ENCODE assay signal across 8 cellular contexts in the genomic region with DNA sequence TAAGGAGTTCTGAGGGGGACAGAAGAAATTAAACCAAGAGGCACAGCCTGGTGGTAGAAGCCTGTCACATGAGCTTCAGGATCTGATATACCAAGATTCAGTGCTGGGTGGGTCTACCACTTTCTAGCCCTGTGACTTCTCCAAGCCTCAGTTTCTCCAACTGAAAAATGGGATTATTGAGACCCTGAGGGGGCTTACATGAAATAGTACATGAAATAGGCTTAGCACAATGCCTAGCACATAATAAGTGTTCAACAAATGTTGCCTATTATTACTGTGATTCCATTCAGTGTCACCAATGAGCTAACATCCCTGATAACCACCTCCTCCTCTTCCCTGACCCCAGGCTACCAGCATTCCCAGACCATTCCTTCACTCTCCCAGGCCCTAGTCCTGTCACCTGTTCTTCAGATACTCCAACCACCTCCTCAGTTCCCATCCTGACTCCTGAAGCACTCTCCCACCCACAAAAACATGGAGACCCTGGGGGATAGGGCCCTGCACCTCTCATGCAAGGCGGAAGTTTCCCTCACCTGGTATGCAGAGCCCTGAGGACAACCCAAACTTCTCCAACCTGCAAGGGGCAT. TPM values are rescaled to one million over a fixed set of nuclear protein-coding genes. Genes with fewer than 3 reads are reported as not detected.
DNase-seq lines count a peak whose midpoint lies in the region; ATAC-seq and TF ChIP-seq lines count a peak whose summit lies in the region.

No MANE protein-coding gene starts in this region.

- H3K9me3 ChIP-seq in Caco-2 (no peaks in the 10 kb centered on the region), esophagus (ENCODE audit: control insufficient read depth in 2 of 2, insufficient read depth in 1 of 2, low read depth in 1 of 2, low read length in 1 of 2) (no peaks in the 10 kb centered on the region), trophoblast cell (ENCODE audit: insufficient read depth, low read depth, low read length) (no peaks in the 10 kb centered on the region)

- H2BK5ac ChIP-seq in trophoblast cell (ENCODE audit: low read depth, low read length, poor library complexity) = peak overlapping the region; percentile 83

- peaks cover 4% of the 10 kb centered on the region for H3K36me3 ChIP-seq in Caco-2 (ENCODE audit: control insufficient read depth, insufficient read depth, low read length)
- peaks cover 5 to 21% of the 10 kb centered on the region in 2 donors for H3K36me3 ChIP-seq in esophagus (ENCODE audit: control insufficient read depth in 2 of 2, insufficient read depth in 2 of 2, low read length in 1 of 2)
- peaks cover 34 to 43% of the 10 kb centered on the region in 2 experiments for H3K36me3 ChIP-seq in trophoblast cell (ENCODE audit: control insufficient read depth in 1 of 2, insufficient read depth in 2 of 2, low read length in 2 of 2)

- no peaks in the 10 kb centered on the region for H3K9me3 Mint-ChIP-seq in Caco-2 (ENCODE audit: unreplicated experiment)

- H3K79me1 ChIP-seq in trophoblast cell (ENCODE audit: low read length) = peaks cover 28% of the 10 kb centered on the region

- H3K36me3 Mint-ChIP-seq in Caco-2 (ENCODE audit: insufficient read depth, unreplicated experiment) = peaks cover 61% of the 10 kb centered on the region

- TF ChIP-seq CTCF in Caco-2 (IDR thresholded peaks at IDR 0.05; ENCODE audit: insufficient read depth in 1 of 2, low read depth in 1 of 2, low read length in 1 of 2, severe bottlenecking in 1 of 2, unreplicated experiment in 1 of 2) = no peak

- H2AFZ ChIP-seq in trophoblast cell (ENCODE audit: insufficient read depth, low read length, poor library complexity) = no peak overlapping the region

- H3K9ac ChIP-seq in trophoblast cell (ENCODE audit: low read length) = no peak overlapping the region

- peaks cover 51% of the 10 kb centered on the region for H3K4me1 Mint-ChIP-seq in Caco-2 (ENCODE audit: low read depth, unreplicated experiment)

- H3K18ac ChIP-seq in trophoblast cell (ENCODE audit: low read length) = peak overlapping the region; percentile 35

- H2BK120ac ChIP-seq in trophoblast cell (ENCODE audit: insufficient read depth, low read length, poor library complexity) = peak overlapping the region; percentile 59

- no peak overlapping the region for H3K23ac ChIP-seq in trophoblast cell (ENCODE audit: low read length)

- H3K4ac ChIP-seq in trophoblast cell (ENCODE audit: low read depth, low read length) = peak overlapping the region; percentile 24

- H3K14ac ChIP-seq in trophoblast cell (ENCODE audit: low read length) = peak overlapping the region; percentile 11

- H3K4me1 ChIP-seq in Caco-2 (peaks cover 55% of the 10 kb centered on the region), esophagus (ENCODE audit: control insufficient read depth in 2 of 2, insufficient read depth in 2 of 2, low read length in 1 of 2) (peaks cover 11 to 31% of the 10 kb centered on the region in 2 donors), trophoblast cell (ENCODE audit: control insufficient read depth in 1 of 2, insufficient read depth in 2 of 2, low read length in 2 of 2) (peaks cover 30 to 43% of the 10 kb centered on the region in 2 experiments)

- H4K91ac ChIP-seq in trophoblast cell (ENCODE audit: low read depth, low read length) = peak overlapping the region; percentile 57

- H3K4me3 ChIP-seq in Caco-2 (ENCODE audit: low read depth, low read length) (no peak overlapping the region), esophagus (ENCODE audit: low read depth in 1 of 2, low read length in 2 of 2) (peak overlapping the region; percentile 76 to 82), trophoblast cell (ENCODE audit: low read depth, low read length) (no peak overlapping the region)

- H2AK5ac ChIP-seq in trophoblast cell (ENCODE audit: low read length) = no peak overlapping the region

- peak overlapping the region; percentile 90 for H3K4me2 ChIP-seq in trophoblast cell (ENCODE audit: low read length)

- H3K27ac Mint-ChIP-seq in Caco-2 (ENCODE audit: unreplicated experiment) = peak overlapping the region; percentile 63

- peak overlapping the region; percentile 88 for H3K4me3 Mint-ChIP-seq in Caco-2 (ENCODE audit: unreplicated experiment)

- CTCF ChIA-PET in Caco-2 (lab: Charles Lee) = no interaction called here

- H3K27ac ChIP-seq in esophagus (ENCODE audit: low read depth in 2 of 2, low read length in 1 of 2) = peak overlapping the region; percentile 99
- peak overlapping the region; percentile 88 for H3K27ac ChIP-seq in trophoblast cell (ENCODE audit: low read depth, low read length)

- POLR2A ChIA-PET in Caco-2 (lab: Charles Lee) = no interaction called here

- no peak overlapping the region for H4K12ac ChIP-seq in trophoblast cell (ENCODE audit: low read depth, low read length)

- H3K79me2 ChIP-seq in trophoblast cell (ENCODE audit: control insufficient read depth, insufficient read depth, low read length, poor library complexity) = peaks cover 23% of the 10 kb centered on the region

- WGBS in esophagus, 2 donors = 83 to 84% methylated on average over 1 of the region's 1 CpG
- WGBS in trophoblast cell (ENCODE audit: extremely low coverage, insufficient coverage, insufficient read length) = no CpG with 5 or more reads among the region's 1 CpG

- H4K8ac ChIP-seq in trophoblast cell (ENCODE audit: low read depth, low read length) = peak overlapping the region; percentile 27

- H3K27me3 ChIP-seq in Caco-2 (replicated peaks; ENCODE audit: control insufficient read depth, insufficient read depth, low read length) (no peaks in the 10 kb centered on the region), esophagus (ENCODE audit: control insufficient read depth in 1 of 2, insufficient read depth in 2 of 2, low read length in 2 of 2) (no peaks in the 10 kb centered on the region), trophoblast cell (ENCODE audit: insufficient read depth, low read length) (no peaks in the 10 kb centered on the region)

- DNase-seq in Caco-2 (no peak), RPMI7951 (ENCODE audit: low read depth) (peak; percentile 13), trophoblast cell (peak; percentile 80 to 82), UCSD-AML1 (lab: John Stamatoyannopoulos, UW; ENCODE audit: unreplicated experiment) (no peak), NCI-H128 (lab: John Stamatoyannopoulos, UW; ENCODE audit: unreplicated experiment) (no peak)

- peak overlapping the region; percentile 19 for H2BK12ac ChIP-seq in trophoblast cell (ENCODE audit: low read length)

- no peaks in the 10 kb centered on the region for H3K27me3 Mint-ChIP-seq in Caco-2 (ENCODE audit: insufficient read depth, unreplicated experiment)

- TSS peak; percentile 22 for BruUV-seq in Caco-2 (replicated peaks; lab: Mats Ljungman, UMichigan)

- intact Hi-C loops in Caco-2 (cut with micrococcal nuclease; ENCODE audit: unreplicated experiment) = no loop called here

- ATAC-seq in GM21423 (IDR thresholded peaks at IDR 0.05; ENCODE audit: unreplicated experiment) (no peak), HG03025 (IDR thresholded peaks at IDR 0.05; ENCODE audit: low FRiP score, unreplicated experiment) (no peak)

RNA-seq across cellular contexts. Expression of a gene that starts 1.8 kb away (rescaled TPM):
- 107 and 120 TPM in 2 replicates for total RNA-seq in Caco-2 (2022)
- 21.9 and 24.8 TPM in 2 replicates for total RNA-seq in RPMI7951 (2014; rRNA removed; shearing (Covaris generic))
- 100 to 1,000 TPM; 114 to 249 TPM for polyA plus RNA-seq in esophagus
- 264 and 289 TPM in 2 replicates for polyA plus RNA-seq in trophoblast cell (2013)

RNA-seq across cellular contexts. Expression of a gene that starts 12.7 kb away (rescaled TPM):
- 206 and 212 TPM in 2 replicates for total RNA-seq in Caco-2 (2022)
- total RNA-seq in RPMI7951 (2014; rRNA removed; shearing (Covaris generic)) = 105 and 106 TPM in 2 replicates
- polyA plus RNA-seq in esophagus = 10 to 100 TPM; 18.8 to 67.4 TPM
- 113 and 120 TPM in 2 replicates for polyA plus RNA-seq in trophoblast cell (2013)

RNA-seq across cellular contexts. Expression of a gene that starts 15.2 kb away (rescaled TPM):
- not detected in 2 replicates for total RNA-seq in Caco-2 (2022)
- not detected in 2 replicates for total RNA-seq in RPMI7951 (2014; rRNA removed; shearing (Covaris generic))
- polyA plus RNA-seq in esophagus = not detected
- 0.07 and 0.11 TPM in 2 replicates for polyA plus RNA-seq in trophoblast cell (2013)

RNA-seq across cellular contexts. Expression of a gene that starts 58.0 kb away (rescaled TPM):
- not detected in 2 replicates for total RNA-seq in Caco-2 (2022)
- total RNA-seq in RPMI7951 (2014; rRNA removed; shearing (Covaris generic)) = not detected in 2 replicates
- not detected for polyA plus RNA-seq in esophagus
- polyA plus RNA-seq in trophoblast cell (2013) = not detected in 2 replicates

Comparison
In these comparisons a context has a peak if more than half of its experiments do, and no peak if none do; other contexts are left out.
1. DNase-seq: peak in RPMI7951 (single experiment) and trophoblast cell (2 of 2); none in Caco-2 (0 of 2), UCSD-AML1 (single experiment) and NCI-H128 (single experiment).
2. H3K4me3 ChIP-seq: peak in esophagus (2 of 2); none in Caco-2 (single experiment) and trophoblast cell (single experiment).